Comparison of ENCODE assay signal across 16 cellular contexts in genomic region chr6:51554029-51554428, GRCh38.
DNase-seq lines count a peak whose midpoint lies in the region; ATAC-seq, FAIRE-seq and TF ChIP-seq lines count a peak whose summit lies in the region.
"Had no signal": no experiment of that assay in that cellular context is flagged by ENCODE, and none has a peak within 500 bp of the region (broad histone marks: within the 10 kb centered on the region; RNA-seq: fewer than 3 reads in every experiment).

No MANE protein-coding gene starts in this region.

- no peak for TF ChIP-seq EP300 in HepG2 (IDR thresholded peaks at IDR 0.05; ENCODE audit: low read depth in 2 of 2, low read length in 2 of 2)
- TF ChIP-seq EP300 in HepG2 (CRISPR knock-in tag; IDR thresholded peaks at IDR 0.05; ENCODE audit: borderline replicate concordance) = no peak

- POLR2A ChIA-PET in HepG2 (lab: Yijun Ruan, JAX) = no interaction called here

- H3K79me2 ChIP-seq in HepG2 (ENCODE audit: insufficient read depth, low read length) = no peaks in the 10 kb centered on the region

- H3K9ac ChIP-seq in HepG2 (ENCODE audit: insufficient read depth, low read depth, low read length) (no peak overlapping the region), endodermal cell (ENCODE audit: extremely low read depth, low read length, poor library complexity, severe bottlenecking) (no peak overlapping the region)
- H3K9ac ChIP-seq: BLaER1, GM23248 had no signal

- H2AFZ ChIP-seq in HepG2 (ENCODE audit: low read length) = no peak overlapping the region
- H2AFZ ChIP-seq: GM23248 had no signal

- no TSS peak for BruUV-seq in HepG2 (replicated peaks; lab: Mats Ljungman, UMichigan)

- H3K4me3 ChIP-seq in HepG2 (replicated peaks in 1 of 3; ENCODE audit: insufficient read depth in 1 of 3, low read depth in 2 of 3, low read length in 3 of 3) (no peak overlapping the region), right lobe of liver (no peak overlapping the region), endodermal cell (ENCODE audit: low read length) (no peak overlapping the region)
- H3K4me3 ChIP-seq: A549, BLaER1, GM23248 had no signal

- no peaks in the 10 kb centered on the region for H3K27me3 Mint-ChIP-seq in endodermal cell (ENCODE audit: insufficient read depth)
- H3K27me3 Mint-ChIP-seq: CD8-positive, alpha-beta memory T cell had no signal

- peaks cover 5% of the 10 kb centered on the region for H3K4me1 Mint-ChIP-seq in endodermal cell
- H3K4me1 Mint-ChIP-seq: CD8-positive, alpha-beta memory T cell had no signal

- in situ Hi-C loops in HepG2 (cut with HindIII; ENCODE audit: extremely low pct_ligation_motif_present, low pct_unique_long_range_greater_than_20kb) = no loop called here

- TF ChIP-seq CTCF in HepG2 (CRISPR knock-in tag; IDR thresholded peaks at IDR 0.05) (no peak), right lobe of liver (IDR thresholded peaks at IDR 0.05) (no peak), endodermal cell (conservative IDR thresholded peaks at IDR 0.05) (no peak)

- CTCF ChIA-PET in HepG2 (lab: Yijun Ruan, JAX; ENCODE audit: low intra/inter-chr PET ratio, low total read pairs) = no interaction called here

- TF ChIP-seq RAD21 in HepG2 (CRISPR knock-in tag; IDR thresholded peaks at IDR 0.05) = no peak

- TF ChIP-seq POLR2A in HepG2 (IDR thresholded peaks at IDR 0.05; ENCODE audit: insufficient read depth in 1 of 2, low read depth in 2 of 2, low read length in 2 of 2) (no peak), right lobe of liver (IDR thresholded peaks at IDR 0.05) (no peak)

- no peaks in the 10 kb centered on the region for H4K20me1 ChIP-seq in HepG2 (ENCODE audit: insufficient read depth, low read length)
- H4K20me1 ChIP-seq: BLaER1 had no signal

- DNase-seq in HepG2 (ENCODE audit: low spot score) (no peak), right lobe of liver (no peak), NCI-H748 (lab: John Stamatoyannopoulos, UW; ENCODE audit: unreplicated experiment) (peak; percentile 77), endodermal cell (peak; percentile 52), Right ventricle myocardium inferior (ENCODE audit: missing footprints) (no peak), SKM-1 (lab: John Stamatoyannopoulos, UW; ENCODE audit: unreplicated experiment) (no peak)
- no peak for DNase-seq in activated T-cell treated with anti-CD3 and anti-CD28 coated beads, Interleukin-2, amount 50 U/mL, for 48 hours
- DNase-seq: CD8-positive, alpha-beta memory T cell; DMS53; GF-D8; GM23248; IMR-90 had no signal

- intact Hi-C loops in HepG2 (cut with micrococcal nuclease; ENCODE audit: unreplicated experiment) (loop anchor here (10.0 kb wide), 1 partner anchor 291 kb away; no protein-coding TSS in a partner anchor), right lobe of liver (cut with DNase I) (no loop called here), Right ventricle myocardium inferior (cut with DNase I) (no loop called here)

- H3K36me3 Mint-ChIP-seq in endodermal cell (ENCODE audit: low read depth) = no peaks in the 10 kb centered on the region
- H3K36me3 Mint-ChIP-seq: CD8-positive, alpha-beta memory T cell had no signal

- no peak overlapping the region for H3K27ac ChIP-seq in HepG2 (ENCODE audit: extremely low read length, insufficient read depth, low read length)
- H3K27ac ChIP-seq in right lobe of liver = no peak overlapping the region
- H3K27ac ChIP-seq in endodermal cell (ENCODE audit: low read depth, low read length) = no peak overlapping the region
- H3K27ac ChIP-seq: A549, BLaER1, GM23248 had no signal

- ATAC-seq in HepG2 (no peak), right lobe of liver (no peak), Right ventricle myocardium inferior (no peak)
- ATAC-seq: A549, HCT116 had no signal

- 44% methylated on average over 3 of the region's 3 CpGs for WGBS in HepG2 (ENCODE audit: low lambda C conversion rate)
- WGBS in right lobe of liver (ENCODE audit: insufficient coverage, low coverage, low lambda C conversion rate, missing lambda C conversion rate) = 37% methylated on average over 3 of the region's 3 CpGs
- 68 to 80% methylated on average over 3 of the region's 3 CpGs for WGBS in endodermal cell (ENCODE audit: insufficient coverage in 1 of 2, insufficient read length in 1 of 2), 2 experiments

- H3K9me3 Mint-ChIP-seq in endodermal cell = no peaks in the 10 kb centered on the region

- no peak overlapping the region for H3K4me3 Mint-ChIP-seq in endodermal cell
- H3K4me3 Mint-ChIP-seq: CD8-positive, alpha-beta memory T cell had no signal

- no peaks in the 10 kb centered on the region for H3K4me1 ChIP-seq in HepG2 (ENCODE audit: insufficient read depth, low read length)
- no peaks in the 10 kb centered on the region for H3K4me1 ChIP-seq in right lobe of liver
- H3K4me1 ChIP-seq in endodermal cell (ENCODE audit: control insufficient read depth, insufficient read depth, low read length) = no peaks in the 10 kb centered on the region
- H3K4me1 ChIP-seq: A549, BLaER1 had no signal

- no peak for FAIRE-seq in HepG2 (lab: Jason Lieb, UNC)
- FAIRE-seq: A549, H54 had no signal

- H3K27me3 ChIP-seq in HepG2 (ENCODE audit: control insufficient read depth in 1 of 2, insufficient read depth in 2 of 2, low read length in 2 of 2) = no peaks in the 10 kb centered on the region
- H3K27me3 ChIP-seq in right lobe of liver = no peaks in the 10 kb centered on the region
- H3K27me3 ChIP-seq in endodermal cell (ENCODE audit: control insufficient read depth, insufficient read depth, low read length, poor library complexity, severe bottlenecking) = no peaks in the 10 kb centered on the region
- H3K27me3 ChIP-seq: BLaER1 had no signal

- no peak overlapping the region for H3K4me2 ChIP-seq in HepG2 (ENCODE audit: low read depth, low read length)
- H3K4me2 ChIP-seq: A549, BLaER1 had no signal

- H3K36me3 ChIP-seq in HepG2 (replicated peaks in 1 of 2; ENCODE audit: control insufficient read depth in 1 of 2, insufficient read depth in 2 of 2, low read length in 2 of 2) (no peaks in the 10 kb centered on the region), right lobe of liver (no peaks in the 10 kb centered on the region), endodermal cell (ENCODE audit: control insufficient read depth, insufficient read depth, low read length) (no peaks in the 10 kb centered on the region)
- H3K36me3 ChIP-seq: BLaER1 had no signal

- no peak overlapping the region for H3K27ac Mint-ChIP-seq in endodermal cell
- H3K27ac Mint-ChIP-seq: CD8-positive, alpha-beta memory T cell had no signal

- H3K9me3 ChIP-seq in HepG2 (ENCODE audit: low read length) = no peaks in the 10 kb centered on the region
- H3K9me3 ChIP-seq in right lobe of liver = no peaks in the 10 kb centered on the region
- no peaks in the 10 kb centered on the region for H3K9me3 ChIP-seq in endodermal cell (ENCODE audit: control insufficient read depth, low read length)
- H3K9me3 ChIP-seq: A549, BLaER1 had no signal

TF ChIP-seq in HepG2, 621 proteins besides CTCF, POLR2A, EP300 and RAD21:
- TF ChIP-seq ATF7 (IDR thresholded peaks at IDR 0.05) = peak; percentile 99
- no peak for TF ChIP-seq ATF7 (CRISPR knock-in tag; IDR thresholded peaks at IDR 0.05)
- no peak for TF ChIP-seq ZNF678 (CRISPR knock-in tag; IDR thresholded peaks at IDR 0.05)
- no peak for TF ChIP-seq MAF1 (CRISPR knock-in tag; IDR thresholded peaks at IDR 0.05; ENCODE audit: borderline replicate concordance)
- peak; percentile 95 for TF ChIP-seq CREB1 (IDR thresholded peaks at IDR 0.05)
- TF ChIP-seq CREB1 (CRISPR knock-in tag; IDR thresholded peaks at IDR 0.05) = no peak
- no peak for TF ChIP-seq ELK4 (CRISPR knock-in tag; IDR thresholded peaks at IDR 0.05; ENCODE audit: borderline replicate concordance)
- TF ChIP-seq REXO4 (CRISPR knock-in tag; IDR thresholded peaks at IDR 0.05; ENCODE audit: borderline replicate concordance) = no peak

Comparison
In these comparisons a context has a peak if more than half of its experiments do, and no peak if none do; other contexts are left out.
1. DNase-seq: peak in NCI-H748 (single experiment) and endodermal cell (single experiment); none in HepG2 (single experiment), right lobe of liver (0 of 3), Right ventricle myocardium inferior (single experiment), SKM-1 (single experiment) and activated T-cell treated with anti-CD3 and anti-CD28 coated beads, Interleukin-2, amount 50 U/mL, for 48 hours (0 of 2).